Comparison of ENCODE assay signal across 22 cellular contexts in the genomic region with DNA sequence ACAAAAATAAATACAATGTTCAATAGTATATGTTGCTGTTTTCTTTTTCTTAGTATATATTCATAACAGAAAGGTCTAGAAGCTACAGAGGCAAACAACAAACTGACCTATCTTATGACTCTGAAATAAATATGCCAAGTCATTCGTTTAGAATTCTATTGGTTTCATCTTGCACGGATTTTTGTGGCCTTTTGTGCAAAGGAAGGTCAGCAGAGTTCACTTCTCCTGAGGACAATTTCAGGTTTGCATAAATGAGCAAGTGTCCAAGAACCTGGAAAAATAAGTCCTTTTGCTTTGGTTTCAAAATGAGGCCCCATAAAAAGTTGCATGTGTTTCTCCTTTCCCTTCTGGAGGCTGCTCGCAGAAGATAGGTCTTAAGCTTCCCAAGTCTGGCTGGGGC.
DNase-seq lines count a peak whose midpoint lies in the region; ATAC-seq and TF ChIP-seq lines count a peak whose summit lies in the region.
"Had no signal": no experiment of that assay in that cellular context is flagged by ENCODE, and none has a peak within 500 bp of the region (broad histone marks: within the 10 kb centered on the region; RNA-seq: fewer than 3 reads in every experiment).

No MANE protein-coding gene starts in this region.

- POLR2A ChIA-PET in activated CD4-positive, alpha-beta memory T cell treated with anti-CD3 and anti-CD28 coated beads for 36 hours (lab: Charles Lee) = no interaction called here

- H3K9me3 Mint-ChIP-seq in nephron = peaks cover 2% of the 10 kb centered on the region
- no peaks in the 10 kb centered on the region for H3K9me3 Mint-ChIP-seq in activated CD4-positive, alpha-beta memory T cell treated with anti-CD3 and anti-CD28 coated beads for 36 hours
- H3K9me3 Mint-ChIP-seq: activated CD8-positive, alpha-beta T cell treated with anti-CD3 and anti-CD28 coated beads for 36 hours; activated naive CD4-positive, alpha-beta T cell treated with anti-CD3 and anti-CD28 coated beads, Interleukin-2, amount 50 U/mL, for 24 hours had no signal

- peaks cover 44% of the 10 kb centered on the region for H3K4me1 ChIP-seq in ACC112 (ENCODE audit: control insufficient read depth, insufficient read depth, low read length, unreplicated experiment)
- H3K4me1 ChIP-seq: Peyer's patch had no signal

- H3K36me3 ChIP-seq in ACC112 (ENCODE audit: insufficient read depth, low read length) = peaks cover 4% of the 10 kb centered on the region; the same call in 1 of the 2 replicates
- H3K36me3 ChIP-seq: Peyer's patch had no signal

- H3K27ac Mint-ChIP-seq in nephron (peak overlapping the region; percentile 14 to 47 (median 33)), T-helper 17 cell (no peak overlapping the region)
- no peak overlapping the region for H3K27ac Mint-ChIP-seq in activated CD4-positive, alpha-beta memory T cell treated with anti-CD3 and anti-CD28 coated beads for 36 hours
- H3K27ac Mint-ChIP-seq: activated CD8-positive, alpha-beta T cell treated with anti-CD3 and anti-CD28 coated beads for 36 hours; activated naive CD4-positive, alpha-beta T cell treated with anti-CD3 and anti-CD28 coated beads, Interleukin-2, amount 50 U/mL, for 24 hours; effector memory CD8-positive, alpha-beta T cell; stimulated activated naive CD8-positive, alpha-beta T cell treated with anti-CD3 and anti-CD28 coated beads, Interleukin-15, Interleukin-2, amounts not matched to agents 100 ng/mL and 50 ng/mL, for 24 hours had no signal

- no peak overlapping the region for H2AFZ ChIP-seq in ACC112 (ENCODE audit: low read length, unreplicated experiment)

- H3K27me3 Mint-ChIP-seq in nephron (ENCODE audit: low read depth) (peaks cover 3% of the 10 kb centered on the region), T-helper 17 cell (peaks cover 14% of the 10 kb centered on the region)
- H3K27me3 Mint-ChIP-seq in activated CD4-positive, alpha-beta memory T cell treated with anti-CD3 and anti-CD28 coated beads for 36 hours = peaks cover 7% of the 10 kb centered on the region

- H3K4me3 ChIP-seq in ACC112 (ENCODE audit: low read depth, low read length) (peak overlapping the region; percentile 31; the same call in 1 of the 2 replicates), astrocyte of the spinal cord (ENCODE audit: low read depth, low read length) (no peak overlapping the region)
- H3K4me3 ChIP-seq: Peyer's patch had no signal

- DNase-seq in HCEC 1CT (peak; percentile 60), astrocyte of the spinal cord (ENCODE audit: low read depth, low spot score) (peak; percentile 49), T-helper 17 cell (no peak), HuH-7 (ENCODE audit: low spot score) (no peak), ureter (ENCODE audit: low spot score) (no peak)
- no peak for DNase-seq in activated CD4-positive, alpha-beta memory T cell treated with anti-CD3 and anti-CD28 coated beads for 36 hours
- DNase-seq: activated CD8-positive, alpha-beta T cell treated with anti-CD3 and anti-CD28 coated beads for 36 hours; activated T-cell treated with anti-CD3 and anti-CD28 coated beads, Interleukin-2, amount 50 U/mL, for 4 hours; central memory CD4-positive, alpha-beta T cell; effector memory CD8-positive, alpha-beta T cell; GDM1; H7; islet precursor cell; Kasumi-1; NCI-H1417 treated with DMSO at 0.1 percent for 48 hours; NCI-H2227 treated with DMSO at 0.1 percent for 48 hours; Peyer's patch had no signal

- intact Hi-C loops in activated CD4-positive, alpha-beta memory T cell treated with anti-CD3 and anti-CD28 coated beads for 36 hours (cut with micrococcal nuclease) = no loop called here

- no peak overlapping the region for H3K4me3 Mint-ChIP-seq in nephron
- no peak overlapping the region for H3K4me3 Mint-ChIP-seq in T-helper 17 cell
- H3K4me3 Mint-ChIP-seq in activated CD4-positive, alpha-beta memory T cell treated with anti-CD3 and anti-CD28 coated beads for 36 hours = no peak overlapping the region
- H3K4me3 Mint-ChIP-seq: activated CD8-positive, alpha-beta T cell treated with anti-CD3 and anti-CD28 coated beads for 36 hours; activated naive CD4-positive, alpha-beta T cell treated with anti-CD3 and anti-CD28 coated beads, Interleukin-2, amount 50 U/mL, for 24 hours; activated T-cell treated with anti-CD3 and anti-CD28 coated beads, Interleukin-2, amount 50 U/mL, for 4 hours; effector memory CD8-positive, alpha-beta T cell; neural crest cell; stimulated activated naive CD8-positive, alpha-beta T cell treated with anti-CD3 and anti-CD28 coated beads, Interleukin-15, Interleukin-2, amounts not matched to agents 100 ng/mL and 50 ng/mL, for 24 hours had no signal

- H3K36me3 Mint-ChIP-seq in nephron (ENCODE audit: low read depth) (peaks cover 12% of the 10 kb centered on the region), T-helper 17 cell (ENCODE audit: low read depth) (no peaks in the 10 kb centered on the region)
- H3K36me3 Mint-ChIP-seq in activated CD4-positive, alpha-beta memory T cell treated with anti-CD3 and anti-CD28 coated beads for 36 hours = no peaks in the 10 kb centered on the region
- H3K36me3 Mint-ChIP-seq: activated naive CD4-positive, alpha-beta T cell treated with anti-CD3 and anti-CD28 coated beads, Interleukin-2, amount 50 U/mL, for 24 hours had no signal

- peak overlapping the region; percentile 47 for H3K27ac ChIP-seq in ACC112 (ENCODE audit: low read depth, low read length)
- H3K27ac ChIP-seq: Peyer's patch had no signal

- CTCF ChIA-PET in activated CD4-positive, alpha-beta memory T cell treated with anti-CD3 and anti-CD28 coated beads for 36 hours (lab: Charles Lee) = no interaction called here

- no peak for ATAC-seq in T-helper 17 cell
- ATAC-seq: activated CD8-positive, alpha-beta T cell treated with anti-CD3 and anti-CD28 coated beads for 36 hours; activated T-cell treated with anti-CD3 and anti-CD28 coated beads, Interleukin-2, amount 50 U/mL, for 4 hours; effector memory CD8-positive, alpha-beta T cell had no signal

- H3K27me3 ChIP-seq in ACC112 (ENCODE audit: insufficient read depth, low read length) = no peaks in the 10 kb centered on the region
- H3K27me3 ChIP-seq: Peyer's patch had no signal

- in situ Hi-C loops in astrocyte of the spinal cord (cut with HindIII; ENCODE audit: low sequenced_read_pairs) = no loop called here

- no peaks in the 10 kb centered on the region for H3K9me3 ChIP-seq in T-helper 17 cell (ENCODE audit: control insufficient read depth, low read length, poor library complexity, severe bottlenecking)
- H3K9me3 ChIP-seq: Peyer's patch had no signal

- TF ChIP-seq CTCF in astrocyte of the spinal cord (IDR thresholded peaks at IDR 0.05; ENCODE audit: low read depth, low read length) = no peak
- no peak for TF ChIP-seq CTCF in nephron (IDR thresholded peaks at IDR 0.05; ENCODE audit: unreplicated experiment in 3 of 3)

- peaks cover 28% of the 10 kb centered on the region for H3K4me1 Mint-ChIP-seq in nephron
- no peaks in the 10 kb centered on the region for H3K4me1 Mint-ChIP-seq in T-helper 17 cell
- H3K4me1 Mint-ChIP-seq in activated CD4-positive, alpha-beta memory T cell treated with anti-CD3 and anti-CD28 coated beads for 36 hours (ENCODE audit: low read depth) = no peaks in the 10 kb centered on the region
- H3K4me1 Mint-ChIP-seq: activated naive CD4-positive, alpha-beta T cell treated with anti-CD3 and anti-CD28 coated beads, Interleukin-2, amount 50 U/mL, for 24 hours had no signal

- H3K79me2 ChIP-seq in ACC112 (ENCODE audit: control insufficient read depth, insufficient read depth, low read length, unreplicated experiment) = peaks cover 41% of the 10 kb centered on the region

Comparison
In these comparisons a context has a peak if more than half of its experiments do, and no peak if none do; other contexts are left out.
1. DNase-seq: peak in HCEC 1CT (single experiment) and astrocyte of the spinal cord (single experiment); none in T-helper 17 cell (0 of 3), HuH-7 (single experiment), activated CD4-positive, alpha-beta memory T cell treated with anti-CD3 and anti-CD28 coated beads for 36 hours (single experiment) and ureter (single experiment).
2. H3K27ac Mint-ChIP-seq: peak in nephron (3 of 3); none in T-helper 17 cell (single experiment) and activated CD4-positive, alpha-beta memory T cell treated with anti-CD3 and anti-CD28 coated beads for 36 hours (single experiment).